Comparison of ENCODE assay signal across 1 cellular context in genomic region chr5:151663617-151664322, GRCh38.
TF ChIP-seq lines count a peak whose summit lies in the region.

No MANE protein-coding gene starts in this region.

TF ChIP-seq in GM12878, 131 proteins besides CTCF, POLR2A, EP300 and RAD21 (continued from another document):
- no peak for TF ChIP-seq E4F1 (IDR thresholded peaks at IDR 0.05; ENCODE audit: borderline replicate concordance, partially characterized antibody)
- no peak for TF ChIP-seq GATAD2B (conservative IDR thresholded peaks at IDR 0.05; ENCODE audit: low read depth)
- TF ChIP-seq BHLHE40 (IDR thresholded peaks at IDR 0.05; ENCODE audit: borderline replicate concordance in 1 of 2, low read depth in 2 of 2, low read length in 1 of 2), result 0 out of 4 replicates have a peak, but pooled peaks of 1 of the 2 experiments have one; percentile 31
- TF ChIP-seq, protein P1, sequence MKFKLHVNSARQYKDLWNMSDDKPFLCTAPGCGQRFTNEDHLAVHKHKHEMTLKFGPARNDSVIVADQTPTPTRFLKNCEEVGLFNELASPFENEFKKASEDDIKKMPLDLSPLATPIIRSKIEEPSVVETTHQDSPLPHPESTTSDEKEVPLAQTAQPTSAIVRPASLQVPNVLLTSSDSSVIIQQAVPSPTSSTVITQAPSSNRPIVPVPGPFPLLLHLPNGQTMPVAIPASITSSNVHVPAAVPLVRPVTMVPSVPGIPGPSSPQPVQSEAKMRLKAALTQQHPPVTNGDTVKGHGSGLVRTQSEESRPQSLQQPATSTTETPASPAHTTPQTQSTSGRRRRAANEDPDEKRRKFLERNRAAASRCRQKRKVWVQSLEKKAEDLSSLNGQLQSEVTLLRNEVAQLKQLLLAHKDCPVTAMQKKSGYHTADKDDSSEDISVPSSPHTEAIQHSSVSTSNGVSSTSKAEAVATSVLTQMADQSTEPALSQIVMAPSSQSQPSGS (IDR thresholded peaks at IDR 0.05; ENCODE audit: low read length), result no peak
- TF ChIP-seq ZBED1 (IDR thresholded peaks at IDR 0.05; ENCODE audit: borderline replicate concordance), result no peak
- TF ChIP-seq JUND (IDR thresholded peaks at IDR 0.05; ENCODE audit: low read depth, low read length), result no peak
- peak; percentile 87 for TF ChIP-seq EED (IDR thresholded peaks at IDR 0.05; ENCODE audit: low read depth)
- TF ChIP-seq IKZF1 (conservative IDR thresholded peaks at IDR 0.05), result peak; percentile 68
- TF ChIP-seq SMARCA5 (IDR thresholded peaks at IDR 0.05), result no peak
- no peak for TF ChIP-seq FOXM1 (IDR thresholded peaks at IDR 0.05; ENCODE audit: low read depth, low read length)
- TF ChIP-seq FOS (IDR thresholded peaks at IDR 0.05; ENCODE audit: borderline replicate concordance, extremely low read depth, insufficient read length), result no peak
- no peak for TF ChIP-seq CBX5 (IDR thresholded peaks at IDR 0.05; ENCODE audit: low read depth)
- no peak for TF ChIP-seq NRF1 (conservative IDR thresholded peaks at IDR 0.05; ENCODE audit: low read depth, low read length)
- TF ChIP-seq, protein P2, sequence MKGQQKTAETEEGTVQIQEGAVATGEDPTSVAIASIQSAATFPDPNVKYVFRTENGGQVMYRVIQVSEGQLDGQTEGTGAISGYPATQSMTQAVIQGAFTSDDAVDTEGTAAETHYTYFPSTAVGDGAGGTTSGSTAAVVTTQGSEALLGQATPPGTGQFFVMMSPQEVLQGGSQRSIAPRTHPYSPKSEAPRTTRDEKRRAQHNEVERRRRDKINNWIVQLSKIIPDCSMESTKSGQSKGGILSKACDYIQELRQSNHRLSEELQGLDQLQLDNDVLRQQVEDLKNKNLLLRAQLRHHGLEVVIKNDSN (IDR thresholded peaks at IDR 0.05; ENCODE audit: borderline replicate concordance, extremely low read length, insufficient read depth, low read depth, low read length), result no peak
- TF ChIP-seq, protein P3, sequence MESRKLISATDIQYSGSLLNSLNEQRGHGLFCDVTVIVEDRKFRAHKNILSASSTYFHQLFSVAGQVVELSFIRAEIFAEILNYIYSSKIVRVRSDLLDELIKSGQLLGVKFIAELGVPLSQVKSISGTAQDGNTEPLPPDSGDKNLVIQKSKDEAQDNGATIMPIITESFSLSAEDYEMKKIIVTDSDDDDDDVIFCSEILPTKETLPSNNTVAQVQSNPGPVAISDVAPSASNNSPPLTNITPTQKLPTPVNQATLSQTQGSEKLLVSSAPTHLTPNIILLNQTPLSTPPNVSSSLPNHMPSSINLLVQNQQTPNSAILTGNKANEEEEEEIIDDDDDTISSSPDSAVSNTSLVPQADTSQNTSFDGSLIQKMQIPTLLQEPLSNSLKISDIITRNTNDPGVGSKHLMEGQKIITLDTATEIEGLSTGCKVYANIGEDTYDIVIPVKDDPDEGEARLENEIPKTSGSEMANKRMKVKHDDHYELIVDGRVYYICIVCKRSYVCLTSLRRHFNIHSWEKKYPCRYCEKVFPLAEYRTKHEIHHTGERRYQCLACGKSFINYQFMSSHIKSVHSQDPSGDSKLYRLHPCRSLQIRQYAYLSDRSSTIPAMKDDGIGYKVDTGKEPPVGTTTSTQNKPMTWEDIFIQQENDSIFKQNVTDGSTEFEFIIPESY (IDR thresholded peaks at IDR 0.05), result no peak
- TF ChIP-seq CHD4 (IDR thresholded peaks at IDR 0.05), result no peak
- TF ChIP-seq SMAD1 (IDR thresholded peaks at IDR 0.05; ENCODE audit: low read depth, partially characterized antibody), result no peak
- TF ChIP-seq TARDBP (IDR thresholded peaks at IDR 0.05; ENCODE audit: borderline replicate concordance), result no peak
- TF ChIP-seq RUNX3 (IDR thresholded peaks at IDR 0.05; ENCODE audit: low read length), result no peak
- TF ChIP-seq, protein P4, sequence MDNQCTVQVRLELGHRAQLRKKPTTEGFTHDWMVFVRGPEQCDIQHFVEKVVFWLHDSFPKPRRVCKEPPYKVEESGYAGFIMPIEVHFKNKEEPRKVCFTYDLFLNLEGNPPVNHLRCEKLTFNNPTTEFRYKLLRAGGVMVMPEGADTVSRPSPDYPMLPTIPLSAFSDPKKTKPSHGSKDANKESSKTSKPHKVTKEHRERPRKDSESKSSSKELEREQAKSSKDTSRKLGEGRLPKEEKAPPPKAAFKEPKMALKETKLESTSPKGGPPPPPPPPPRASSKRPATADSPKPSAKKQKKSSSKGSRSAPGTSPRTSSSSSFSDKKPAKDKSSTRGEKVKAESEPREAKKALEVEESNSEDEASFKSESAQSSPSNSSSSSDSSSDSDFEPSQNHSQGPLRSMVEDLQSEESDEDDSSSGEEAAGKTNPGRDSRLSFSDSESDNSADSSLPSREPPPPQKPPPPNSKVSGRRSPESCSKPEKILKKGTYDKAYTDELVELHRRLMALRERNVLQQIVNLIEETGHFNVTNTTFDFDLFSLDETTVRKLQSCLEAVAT (IDR thresholded peaks at IDR 0.05), result peak; percentile 86
- no peak for TF ChIP-seq REST (IDR thresholded peaks at IDR 0.05; ENCODE audit: low read depth, low read length)
- TF ChIP-seq MYC (IDR thresholded peaks at IDR 0.05; ENCODE audit: insufficient read depth, insufficient read length, insufficient replicate concordance, low read length, severe bottlenecking), result no peak
- no peak for TF ChIP-seq ZSCAN29 (IDR thresholded peaks at IDR 0.05)
- TF ChIP-seq SIX5 (IDR thresholded peaks at IDR 0.05; ENCODE audit: low read depth, low read length, severe bottlenecking), result no peak
- no peak for TF ChIP-seq CREB1 (IDR thresholded peaks at IDR 0.05; ENCODE audit: low read depth)
- TF ChIP-seq, protein P5, sequence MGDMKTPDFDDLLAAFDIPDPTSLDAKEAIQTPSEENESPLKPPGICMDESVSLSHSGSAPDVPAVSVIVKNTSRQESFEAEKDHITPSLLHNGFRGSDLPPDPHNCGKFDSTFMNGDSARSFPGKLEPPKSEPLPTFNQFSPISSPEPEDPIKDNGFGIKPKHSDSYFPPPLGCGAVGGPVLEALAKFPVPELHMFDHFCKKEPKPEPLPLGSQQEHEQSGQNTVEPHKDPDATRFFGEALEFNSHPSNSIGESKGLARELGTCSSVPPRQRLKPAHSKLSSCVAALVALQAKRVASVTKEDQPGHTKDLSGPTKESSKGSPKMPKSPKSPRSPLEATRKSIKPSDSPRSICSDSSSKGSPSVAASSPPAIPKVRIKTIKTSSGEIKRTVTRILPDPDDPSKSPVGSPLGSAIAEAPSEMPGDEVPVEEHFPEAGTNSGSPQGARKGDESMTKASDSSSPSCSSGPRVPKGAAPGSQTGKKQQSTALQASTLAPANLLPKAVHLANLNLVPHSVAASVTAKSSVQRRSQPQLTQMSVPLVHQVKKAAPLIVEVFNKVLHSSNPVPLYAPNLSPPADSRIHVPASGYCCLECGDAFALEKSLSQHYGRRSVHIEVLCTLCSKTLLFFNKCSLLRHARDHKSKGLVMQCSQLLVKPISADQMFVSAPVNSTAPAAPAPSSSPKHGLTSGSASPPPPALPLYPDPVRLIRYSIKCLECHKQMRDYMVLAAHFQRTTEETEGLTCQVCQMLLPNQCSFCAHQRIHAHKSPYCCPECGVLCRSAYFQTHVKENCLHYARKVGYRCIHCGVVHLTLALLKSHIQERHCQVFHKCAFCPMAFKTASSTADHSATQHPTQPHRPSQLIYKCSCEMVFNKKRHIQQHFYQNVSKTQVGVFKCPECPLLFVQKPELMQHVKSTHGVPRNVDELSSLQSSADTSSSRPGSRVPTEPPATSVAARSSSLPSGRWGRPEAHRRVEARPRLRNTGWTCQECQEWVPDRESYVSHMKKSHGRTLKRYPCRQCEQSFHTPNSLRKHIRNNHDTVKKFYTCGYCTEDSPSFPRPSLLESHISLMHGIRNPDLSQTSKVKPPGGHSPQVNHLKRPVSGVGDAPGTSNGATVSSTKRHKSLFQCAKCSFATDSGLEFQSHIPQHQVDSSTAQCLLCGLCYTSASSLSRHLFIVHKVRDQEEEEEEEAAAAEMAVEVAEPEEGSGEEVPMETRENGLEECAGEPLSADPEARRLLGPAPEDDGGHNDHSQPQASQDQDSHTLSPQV (IDR thresholded peaks at IDR 0.05), result no peak
- no peak for TF ChIP-seq E2F4 (IDR thresholded peaks at IDR 0.05; ENCODE audit: low read depth, low read length)
- TF ChIP-seq IRF4 (IDR thresholded peaks at IDR 0.05; ENCODE audit: low read depth, low read length), result no peak
- TF ChIP-seq RFX5 (IDR thresholded peaks at IDR 0.05; ENCODE audit: low read depth, low read length), result no peak
- no peak for TF ChIP-seq HDAC2 (IDR thresholded peaks at IDR 0.05)
- no peak for TF ChIP-seq BRCA1 (IDR thresholded peaks at IDR 0.05; ENCODE audit: low read depth, low read length)
- peak; percentile 73 to 76 for TF ChIP-seq IKZF2 (IDR thresholded peaks at IDR 0.05)
- TF ChIP-seq MEF2A (IDR thresholded peaks at IDR 0.05; ENCODE audit: insufficient read depth, low read depth, low read length), result 0 out of 2 replicates have a peak, but pooled peaks have one; percentile 32
- no peak for TF ChIP-seq RCOR1 (conservative IDR thresholded peaks at IDR 0.05; ENCODE audit: low read depth, low read length)
- TF ChIP-seq SMC3 (IDR thresholded peaks at IDR 0.05; ENCODE audit: borderline replicate concordance, low read length), result no peak
- no peak for TF ChIP-seq CBX3 (IDR thresholded peaks at IDR 0.05; ENCODE audit: borderline replicate concordance, low read depth)
- TF ChIP-seq MEF2B (IDR thresholded peaks at IDR 0.05; ENCODE audit: partially characterized antibody, poor library complexity, severe bottlenecking), result peak; percentile 30
- TF ChIP-seq NFIC (IDR thresholded peaks at IDR 0.05; ENCODE audit: low read depth, low read length), result no peak
- TF ChIP-seq SPI1 (IDR thresholded peaks at IDR 0.05; ENCODE audit: borderline replicate concordance, insufficient read depth, low read depth, low read length), result peak; percentile 94
- no peak for TF ChIP-seq TBL1XR1 (IDR thresholded peaks at IDR 0.05; ENCODE audit: low read depth, low read length)
- TF ChIP-seq, protein P6, sequence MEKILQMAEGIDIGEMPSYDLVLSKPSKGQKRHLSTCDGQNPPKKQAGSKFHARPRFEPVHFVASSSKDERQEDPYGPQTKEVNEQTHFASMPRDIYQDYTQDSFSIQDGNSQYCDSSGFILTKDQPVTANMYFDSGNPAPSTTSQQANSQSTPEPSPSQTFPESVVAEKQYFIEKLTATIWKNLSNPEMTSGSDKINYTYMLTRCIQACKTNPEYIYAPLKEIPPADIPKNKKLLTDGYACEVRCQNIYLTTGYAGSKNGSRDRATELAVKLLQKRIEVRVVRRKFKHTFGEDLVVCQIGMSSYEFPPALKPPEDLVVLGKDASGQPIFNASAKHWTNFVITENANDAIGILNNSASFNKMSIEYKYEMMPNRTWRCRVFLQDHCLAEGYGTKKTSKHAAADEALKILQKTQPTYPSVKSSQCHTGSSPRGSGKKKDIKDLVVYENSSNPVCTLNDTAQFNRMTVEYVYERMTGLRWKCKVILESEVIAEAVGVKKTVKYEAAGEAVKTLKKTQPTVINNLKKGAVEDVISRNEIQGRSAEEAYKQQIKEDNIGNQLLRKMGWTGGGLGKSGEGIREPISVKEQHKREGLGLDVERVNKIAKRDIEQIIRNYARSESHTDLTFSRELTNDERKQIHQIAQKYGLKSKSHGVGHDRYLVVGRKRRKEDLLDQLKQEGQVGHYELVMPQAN (conservative IDR thresholded peaks at IDR 0.05), result no peak
- TF ChIP-seq CBFB (IDR thresholded peaks at IDR 0.05; ENCODE audit: low read depth), result no peak
